ENCODE assay signal across 8 cellular contexts in genomic region chr2:219155054-219155644, GRCh38. TPM values are rescaled to one million over a fixed set of nuclear protein-coding genes. Genes with fewer than 3 reads are reported as not detected.
DNase-seq lines count a peak whose midpoint lies in the region; ATAC-seq and TF ChIP-seq lines count a peak whose summit lies in the region.

No MANE protein-coding gene starts in this region.

- H3K27me3 Mint-ChIP-seq in activated CD8-positive, alpha-beta T cell treated with anti-CD3 and anti-CD28 coated beads, Interleukin-2, amount 10 ng/mL, durations not matched to agents 7 days and 5 days (ENCODE audit: low read depth): no peaks in the 10 kb centered on the region
- H3K27me3 Mint-ChIP-seq in glutamatergic neuron (ENCODE audit: unreplicated experiment) (peaks cover 5% of the 10 kb centered on the region), progenitor cell of endocrine pancreas (peaks cover 3% of the 10 kb centered on the region)

- H3K36me3 Mint-ChIP-seq in activated CD8-positive, alpha-beta T cell treated with anti-CD3 and anti-CD28 coated beads, Interleukin-2, amount 10 ng/mL, durations not matched to agents 7 days and 5 days (ENCODE audit: low read depth): peaks cover 18% of the 10 kb centered on the region
- no peaks in the 10 kb centered on the region for H3K36me3 Mint-ChIP-seq in glutamatergic neuron (ENCODE audit: unreplicated experiment)
- peaks cover 4% of the 10 kb centered on the region for H3K36me3 Mint-ChIP-seq in progenitor cell of endocrine pancreas (ENCODE audit: insufficient read depth)

- in situ Hi-C loops in Caki2 (cut with HindIII; ENCODE audit: low pct_unique_long_range_greater_than_20kb, low sequenced_read_pairs): no loop called here

- peak; percentile 35 for DNase-seq in Caki2 (ENCODE audit: low read depth)
- DNase-seq in HCEC 1CT: peak; percentile 68
- DNase-seq in NCI-H510A treated with DMSO at 0.1 percent for 48 hours (lab: John Stamatoyannopoulos, UW): peak; percentile 83
- peak; percentile 53 for DNase-seq in activated CD8-positive, alpha-beta T cell treated with anti-CD3 and anti-CD28 coated beads, Interleukin-2, amount 10 ng/mL, durations not matched to agents 7 days and 5 days
- DNase-seq in glutamatergic neuron: no peak
- no peak for DNase-seq in progenitor cell of endocrine pancreas (ENCODE audit: low spot score, unreplicated experiment)
- no peak for DNase-seq in NK-92 treated with Interleukin-12 subunit alpha and Interleukin-12 subunit beta, amount 100 ng/mL, for 24 hours (lab: John Stamatoyannopoulos, UW)

- H3K27ac Mint-ChIP-seq in activated CD8-positive, alpha-beta T cell treated with anti-CD3 and anti-CD28 coated beads, Interleukin-2, amount 10 ng/mL, durations not matched to agents 7 days and 5 days: no peak overlapping the region
- H3K27ac Mint-ChIP-seq in glutamatergic neuron (ENCODE audit: unreplicated experiment): no peak overlapping the region
- H3K27ac Mint-ChIP-seq in progenitor cell of endocrine pancreas: no peak overlapping the region

- H3K4me1 Mint-ChIP-seq in activated CD8-positive, alpha-beta T cell treated with anti-CD3 and anti-CD28 coated beads, Interleukin-2, amount 10 ng/mL, durations not matched to agents 7 days and 5 days (ENCODE audit: low read depth): peaks cover 12% of the 10 kb centered on the region
- H3K4me1 Mint-ChIP-seq in glutamatergic neuron (ENCODE audit: low read depth, unreplicated experiment) (peaks cover 8% of the 10 kb centered on the region), progenitor cell of endocrine pancreas (ENCODE audit: low read depth) (peaks cover 2% of the 10 kb centered on the region)

- POLR2A ChIA-PET in activated CD8-positive, alpha-beta T cell treated with anti-CD3 and anti-CD28 coated beads, Interleukin-2, amount 10 ng/mL, durations not matched to agents 7 days and 5 days (lab: Charles Lee): no interaction called here

- H3K4me3 Mint-ChIP-seq in activated CD8-positive, alpha-beta T cell treated with anti-CD3 and anti-CD28 coated beads, Interleukin-2, amount 10 ng/mL, durations not matched to agents 7 days and 5 days: no peak overlapping the region
- no peak overlapping the region for H3K4me3 Mint-ChIP-seq in glutamatergic neuron (ENCODE audit: unreplicated experiment)
- no peak overlapping the region for H3K4me3 Mint-ChIP-seq in progenitor cell of endocrine pancreas (ENCODE audit: low read depth)

- no peaks in the 10 kb centered on the region for H3K9me3 Mint-ChIP-seq in activated CD8-positive, alpha-beta T cell treated with anti-CD3 and anti-CD28 coated beads, Interleukin-2, amount 10 ng/mL, durations not matched to agents 7 days and 5 days (ENCODE audit: insufficient read depth)
- H3K9me3 Mint-ChIP-seq in glutamatergic neuron (ENCODE audit: unreplicated experiment): peaks cover 3% of the 10 kb centered on the region
- no peaks in the 10 kb centered on the region for H3K9me3 Mint-ChIP-seq in progenitor cell of endocrine pancreas (ENCODE audit: low read depth)

- CTCF ChIA-PET in activated CD8-positive, alpha-beta T cell treated with anti-CD3 and anti-CD28 coated beads, Interleukin-2, amount 10 ng/mL, durations not matched to agents 7 days and 5 days (lab: Charles Lee): interaction anchor here (0.6 to 3.0 kb wide), 39 partner anchors 9 to 258 kb away, joined by 3 to 47 read pairs (median 4); partner anchors contain the start of gene CFAP65

- no peak for ATAC-seq in activated CD8-positive, alpha-beta T cell treated with anti-CD3 and anti-CD28 coated beads, Interleukin-2, amount 10 ng/mL, durations not matched to agents 7 days and 5 days
- no peak for ATAC-seq in HG03439 (IDR thresholded peaks at IDR 0.05; ENCODE audit: unreplicated experiment)

- TF ChIP-seq CTCF in glutamatergic neuron (IDR thresholded peaks at IDR 0.05; ENCODE audit: partially characterized antibody, unreplicated experiment): peak; percentile 87
- peak; percentile 69 for TF ChIP-seq CTCF in progenitor cell of endocrine pancreas (IDR thresholded peaks at IDR 0.05; ENCODE audit: unreplicated experiment)

RNA-seq across cellular contexts. Expression of gene NHEJ1, which starts 5.5 kb away (rescaled TPM):
- 17.4 and 21.5 TPM in 2 replicates for total RNA-seq in Caki2 (2014; rRNA removed; shearing (Covaris generic); ENCODE audit: low replicate concordance)
- 10 to 100 TPM; 19.1 to 23.1 TPM for total RNA-seq in activated CD8-positive, alpha-beta T cell treated with anti-CD3 and anti-CD28 coated beads, Interleukin-2, amount 10 ng/mL, durations not matched to agents 7 days and 5 days
- total RNA-seq in glutamatergic neuron (ENCODE audit: unreplicated experiment) (24.8 TPM), progenitor cell of endocrine pancreas (15.4 and 17.7 TPM in 2 replicates)

RNA-seq across cellular contexts. Expression of gene SLC23A3, which starts 14.7 kb away (rescaled TPM):
- total RNA-seq in Caki2 (2014; rRNA removed; shearing (Covaris generic); ENCODE audit: low replicate concordance): 0.07 and 0.70 TPM in 2 replicates
- 1 to 10 TPM; 2.0 to 2.2 TPM for total RNA-seq in activated CD8-positive, alpha-beta T cell treated with anti-CD3 and anti-CD28 coated beads, Interleukin-2, amount 10 ng/mL, durations not matched to agents 7 days and 5 days
- 1.1 TPM for total RNA-seq in glutamatergic neuron (ENCODE audit: unreplicated experiment)
- 1.7 and 2.8 TPM in 2 replicates for total RNA-seq in progenitor cell of endocrine pancreas

RNA-seq across cellular contexts. Expression of gene CNPPD1, which starts 21.6 kb away (rescaled TPM):
- total RNA-seq in Caki2 (2014; rRNA removed; shearing (Covaris generic); ENCODE audit: low replicate concordance): 24.6 and 28.9 TPM in 2 replicates
- 10 to 100 TPM; 75.1 to 81.4 TPM for total RNA-seq in activated CD8-positive, alpha-beta T cell treated with anti-CD3 and anti-CD28 coated beads, Interleukin-2, amount 10 ng/mL, durations not matched to agents 7 days and 5 days
- 61.5 TPM for total RNA-seq in glutamatergic neuron (ENCODE audit: unreplicated experiment)
- total RNA-seq in progenitor cell of endocrine pancreas: 38.9 and 40.8 TPM in 2 replicates

RNA-seq across cellular contexts. Expression of gene RETREG2, which starts 22.9 kb away (rescaled TPM):
- 54.2 and 72.1 TPM in 2 replicates for total RNA-seq in Caki2 (2014; rRNA removed; shearing (Covaris generic); ENCODE audit: low replicate concordance)
- 100 to 1,000 TPM; 104 to 111 TPM for total RNA-seq in activated CD8-positive, alpha-beta T cell treated with anti-CD3 and anti-CD28 coated beads, Interleukin-2, amount 10 ng/mL, durations not matched to agents 7 days and 5 days
- 167 TPM for total RNA-seq in glutamatergic neuron (ENCODE audit: unreplicated experiment)
- 77.0 and 77.4 TPM in 2 replicates for total RNA-seq in progenitor cell of endocrine pancreas

RNA-seq across cellular contexts. Expression of gene ZFAND2B, which starts 51.4 kb away (rescaled TPM):
- total RNA-seq in Caki2 (2014; rRNA removed; shearing (Covaris generic); ENCODE audit: low replicate concordance): 32.5 and 42.0 TPM in 2 replicates
- total RNA-seq in activated CD8-positive, alpha-beta T cell treated with anti-CD3 and anti-CD28 coated beads, Interleukin-2, amount 10 ng/mL, durations not matched to agents 7 days and 5 days: 10 to 100 TPM; 57.0 to 59.5 TPM
- total RNA-seq in glutamatergic neuron (ENCODE audit: unreplicated experiment) (49.5 TPM), progenitor cell of endocrine pancreas (29.3 and 29.6 TPM in 2 replicates)

Comparison
In these comparisons a context has a peak if more than half of its experiments do, and no peak if none do; other contexts are left out.
1. DNase-seq: peak in Caki2 (single experiment), HCEC 1CT (single experiment), NCI-H510A treated with DMSO at 0.1 percent for 48 hours (single experiment) and activated CD8-positive, alpha-beta T cell treated with anti-CD3 and anti-CD28 coated beads, Interleukin-2, amount 10 ng/mL, durations not matched to agents 7 days and 5 days (single experiment); none in glutamatergic neuron (single experiment), progenitor cell of endocrine pancreas (single experiment) and NK-92 treated with Interleukin-12 subunit alpha and Interleukin-12 subunit beta, amount 100 ng/mL, for 24 hours (single experiment).